In genomic region chr1:4565169-4565568, GRCh38 we compare ENCODE assay signal across 28 cellular contexts.
"Had no signal": no experiment of that assay in that cellular context is flagged by ENCODE, and none has a peak within 500 bp of the region (broad histone marks: within the 10 kb centered on the region; RNA-seq: fewer than 3 reads in every experiment).

No MANE protein-coding gene starts in this region.

- FAIRE-seq: small intestine, urothelium cell line had no signal

- DNase-seq: naive thymus-derived CD4-positive, alpha-beta T cell; natural killer cell; nephron progenitor cell; nucleus accumbens; posterior cingulate gyrus; psoas muscle; retina; right lobe of liver; sigmoid colon; small intestine; stimulated activated CD4-positive, alpha-beta T cell treated with anti-CD3 and anti-CD28 coated beads, Interleukin-15, amount 100 ng/mL, for 24 hours; stimulated activated CD4-positive, alpha-beta T cell treated with anti-CD3 and anti-CD28 coated beads, Interleukin-2, amount 100 ng/mL, for 24 hours; stimulated activated CD4-positive, alpha-beta T cell treated with anti-CD3 and anti-CD28 coated beads, Interleukin-2, amount 100 ng/mL, for 48 hours; stimulated activated CD4-positive, alpha-beta T cell treated with anti-CD3 and anti-CD28 coated beads, Interleukin-4, amount 100 ng/mL, for 24 hours; stimulated activated naive B cell treated with anti-CD40 and anti-IgM and Interleukin-4, amounts not matched to agents 10 μg/mL and 1 μg/mL and 100 μg/mL, for 72 hours; stimulated activated naive CD4-positive, alpha-beta T cell treated with Interleukin-2 at 50 U/mL for 16 hours; stomach; thyroid gland; trophoblast cell; upper lobe of left lung had no signal

- ATAC-seq: naive thymus-derived CD4-positive, alpha-beta T cell; natural killer cell; psoas muscle; right lobe of liver; stimulated activated effector memory CD8-positive, alpha-beta T cell treated with anti-CD3 and anti-CD28 coated beads, Interleukin-12 subunit alpha, Interleukin-12 subunit beta, amount 100 ng/mL, for 72 hours; stimulated activated naive B cell treated with anti-CD40 and anti-IgM and Interleukin-4, amounts not matched to agents 10 μg/mL and 1 μg/mL and 100 μg/mL, for 72 hours had no signal

- H3K27ac ChIP-seq: neutrophil, parathyroid adenoma, psoas muscle, right atrium auricular region, right lobe of liver, sigmoid colon, stomach, thoracic aorta, thyroid gland, tibial nerve, upper lobe of left lung, vagina had no signal

- H3K9me3 ChIP-seq: neutrophil, psoas muscle, right atrium auricular region, right lobe of liver, sigmoid colon, stomach, thoracic aorta, thyroid gland, tibial nerve, upper lobe of left lung, vagina had no signal

- H3K36me3 ChIP-seq: neutrophil, right atrium auricular region, right lobe of liver, sigmoid colon, stomach, thoracic aorta, thyroid gland, tibial nerve, upper lobe of left lung, vagina had no signal

- H3K27me3 ChIP-seq: right atrium auricular region, right lobe of liver, thyroid gland, upper lobe of left lung, vagina had no signal

- H3K4me3 ChIP-seq: psoas muscle, right atrium auricular region, right lobe of liver, sigmoid colon, stomach, thoracic aorta, thyroid gland, tibial nerve, upper lobe of left lung, vagina had no signal

- H3K4me1 ChIP-seq: psoas muscle, right atrium auricular region, right lobe of liver, sigmoid colon, stomach, thyroid gland, tibial nerve, upper lobe of left lung, vagina had no signal
